ENCODE assay signal across 20 cellular contexts in genomic region chr1:225418598-225418997, GRCh38. TPM values are rescaled to one million over a fixed set of nuclear protein-coding genes. Genes with fewer than 3 reads are reported as not detected.
A peak's percentile ranks its signal among the peaks of the same experiment; 100 is the strongest.
DNase-seq lines count a peak whose midpoint lies in the region; ATAC-seq and TF ChIP-seq lines count a peak whose summit lies in the region.
"Had no signal": no experiment of that assay in that cellular context is flagged by ENCODE, and none has a peak within 500 bp of the region (broad histone marks: within the 10 kb centered on the region; RNA-seq: fewer than 3 reads in every experiment).

No MANE protein-coding gene starts in this region.

- no peaks in the 10 kb centered on the region for H3K27me3 ChIP-seq in dorsolateral prefrontal cortex
- H3K27me3 ChIP-seq in vagina: no peaks in the 10 kb centered on the region
- H3K27me3 ChIP-seq: esophagus muscularis mucosa, gastroesophageal sphincter had no signal

- H3K9me3 ChIP-seq in vagina: no peaks in the 10 kb centered on the region
- H3K9me3 ChIP-seq: esophagus muscularis mucosa, gastroesophageal sphincter had no signal

- no peaks in the 10 kb centered on the region for H3K9me3 Mint-ChIP-seq in natural killer cell
- no peaks in the 10 kb centered on the region for H3K9me3 Mint-ChIP-seq in natural killer cell treated with Interleukin-12 subunit alpha and Interleukin-12 subunit beta and Interleukin-15 and Interleukin-18, amount 100 ng/mL, for 72 hours
- no peaks in the 10 kb centered on the region for H3K9me3 Mint-ChIP-seq in activated T-helper 1 cell treated with anti-CD3 and anti-CD28 coated beads, Interleukin-12 subunit alpha, Interleukin-12 subunit beta, Interleukin-2, Interleukin-4 antibody, amounts not matched to agents 30 ng/mL and 10 ng/mL and 1 ng/mL, durations not matched to agents 14 hours and 24 hours and 36 hours
- H3K9me3 Mint-ChIP-seq in mesothelial cell of epicardium: no peaks in the 10 kb centered on the region
- H3K9me3 Mint-ChIP-seq: activated naive CD8-positive, alpha-beta T cell treated with anti-CD3 and anti-CD28 coated beads, Interleukin-2, amount 10 ng/mL, durations not matched to agents 7 days and 5 days; effector memory CD8-positive, alpha-beta T cell; HFFc6; naive B cell had no signal

- H3K4me1 ChIP-seq in vagina: peaks cover 10% of the 10 kb centered on the region

- peaks cover 0 to 54% of the 10 kb centered on the region in 2 donors for H3K36me3 ChIP-seq in vagina

- H3K4me3 ChIP-seq in dorsolateral prefrontal cortex (no peak overlapping the region), vagina (no peak overlapping the region)
- H3K4me3 ChIP-seq: esophagus muscularis mucosa, gastroesophageal sphincter, SK-N-MC had no signal

- no peak for DNase-seq in natural killer cell
- DNase-seq in natural killer cell treated with Interleukin-12 subunit alpha and Interleukin-12 subunit beta and Interleukin-15 and Interleukin-18, amount 100 ng/mL, for 72 hours (ENCODE audit: low spot score): no peak
- DNase-seq in activated T-helper 1 cell treated with anti-CD3 and anti-CD28 coated beads, Interleukin-12 subunit alpha, Interleukin-12 subunit beta, Interleukin-2, Interleukin-4 antibody, amounts not matched to agents 30 ng/mL and 10 ng/mL and 1 ng/mL, durations not matched to agents 14 hours and 24 hours and 36 hours (ENCODE audit: low spot score): no peak
- no peak for DNase-seq in mesothelial cell of epicardium (ENCODE audit: low spot score in 2 of 2, unreplicated experiment in 2 of 2)
- DNase-seq in dorsolateral prefrontal cortex: no peak
- no peak for DNase-seq in AML-193 (lab: John Stamatoyannopoulos, UW)
- DNase-seq in vagina (ENCODE audit: extremely low spot score in 2 of 2): no peak
- DNase-seq: activated CD4-positive, CD25-positive, alpha-beta regulatory T cell; activated naive CD8-positive, alpha-beta T cell treated with anti-CD3 and anti-CD28 coated beads, Interleukin-2, amount 10 ng/mL, durations not matched to agents 7 days and 5 days; effector memory CD8-positive, alpha-beta T cell; GF-D8; HFFc6; kidney; naive B cell; NCI-H187 had no signal

- intact Hi-C loops in natural killer cell (cut with micrococcal nuclease): no loop called here
- intact Hi-C loops in activated T-helper 1 cell treated with anti-CD3 and anti-CD28 coated beads, Interleukin-12 subunit alpha, Interleukin-12 subunit beta, Interleukin-2, Interleukin-4 antibody, amounts not matched to agents 30 ng/mL and 10 ng/mL and 1 ng/mL, durations not matched to agents 14 hours and 24 hours and 36 hours (cut with micrococcal nuclease): loop anchor here (1.0 kb wide), 1 partner anchor 8 kb away; no protein-coding TSS in a partner anchor
- intact Hi-C loops in dorsolateral prefrontal cortex (cut with DNase I): no loop called here
- intact Hi-C loops in vagina (cut with DNase I): no loop called here

- no peak overlapping the region for H3K27ac ChIP-seq in dorsolateral prefrontal cortex
- no peak overlapping the region for H3K27ac ChIP-seq in vagina
- H3K27ac ChIP-seq: esophagus muscularis mucosa, gastroesophageal sphincter, KMS-11, SK-N-MC had no signal

- H3K27me3 Mint-ChIP-seq in natural killer cell (ENCODE audit: low read depth in 2 of 2) (no peaks in the 10 kb centered on the region), mesothelial cell of epicardium (ENCODE audit: low read depth) (no peaks in the 10 kb centered on the region)
- no peaks in the 10 kb centered on the region for H3K27me3 Mint-ChIP-seq in natural killer cell treated with Interleukin-12 subunit alpha and Interleukin-12 subunit beta and Interleukin-15 and Interleukin-18, amount 100 ng/mL, for 72 hours
- H3K27me3 Mint-ChIP-seq in activated T-helper 1 cell treated with anti-CD3 and anti-CD28 coated beads, Interleukin-12 subunit alpha, Interleukin-12 subunit beta, Interleukin-2, Interleukin-4 antibody, amounts not matched to agents 30 ng/mL and 10 ng/mL and 1 ng/mL, durations not matched to agents 14 hours and 24 hours and 36 hours (ENCODE audit: insufficient read depth): no peaks in the 10 kb centered on the region
- H3K27me3 Mint-ChIP-seq: activated naive CD8-positive, alpha-beta T cell treated with anti-CD3 and anti-CD28 coated beads, Interleukin-2, amount 10 ng/mL, durations not matched to agents 7 days and 5 days; effector memory CD8-positive, alpha-beta T cell; naive B cell had no signal

- TF ChIP-seq CTCF in natural killer cell (IDR thresholded peaks at IDR 0.05) (no peak), mesothelial cell of epicardium (IDR thresholded peaks at IDR 0.05; ENCODE audit: unreplicated experiment) (no peak), dorsolateral prefrontal cortex (IDR thresholded peaks at IDR 0.05 in 54 of 56, conservative IDR thresholded peaks at IDR 0.05 in 2 of 56; ENCODE audit: low read depth in 1 of 56, partially characterized antibody in 56 of 56) (no peak), vagina (IDR thresholded peaks at IDR 0.05) (no peak)

- peak overlapping the region; percentile 30 to 35 for H3K27ac Mint-ChIP-seq in natural killer cell
- no peak overlapping the region for H3K27ac Mint-ChIP-seq in natural killer cell treated with Interleukin-12 subunit alpha and Interleukin-12 subunit beta and Interleukin-15 and Interleukin-18, amount 100 ng/mL, for 72 hours
- H3K27ac Mint-ChIP-seq in activated T-helper 1 cell treated with anti-CD3 and anti-CD28 coated beads, Interleukin-12 subunit alpha, Interleukin-12 subunit beta, Interleukin-2, Interleukin-4 antibody, amounts not matched to agents 30 ng/mL and 10 ng/mL and 1 ng/mL, durations not matched to agents 14 hours and 24 hours and 36 hours: peak overlapping the region; percentile 11
- H3K27ac Mint-ChIP-seq in mesothelial cell of epicardium: peak overlapping the region; percentile 79
- H3K27ac Mint-ChIP-seq: activated naive CD8-positive, alpha-beta T cell treated with anti-CD3 and anti-CD28 coated beads, Interleukin-2, amount 10 ng/mL, durations not matched to agents 7 days and 5 days; HFFc6 had no signal

- H3K4me1 Mint-ChIP-seq in natural killer cell (peaks cover 36 to 46% of the 10 kb centered on the region in 2 donors), mesothelial cell of epicardium (peaks cover 19% of the 10 kb centered on the region)
- H3K4me1 Mint-ChIP-seq in natural killer cell treated with Interleukin-12 subunit alpha and Interleukin-12 subunit beta and Interleukin-15 and Interleukin-18, amount 100 ng/mL, for 72 hours (ENCODE audit: low read depth in 2 of 2): peaks cover 26 to 27% of the 10 kb centered on the region in 2 donors
- H3K4me1 Mint-ChIP-seq in activated T-helper 1 cell treated with anti-CD3 and anti-CD28 coated beads, Interleukin-12 subunit alpha, Interleukin-12 subunit beta, Interleukin-2, Interleukin-4 antibody, amounts not matched to agents 30 ng/mL and 10 ng/mL and 1 ng/mL, durations not matched to agents 14 hours and 24 hours and 36 hours (ENCODE audit: low read depth): peaks cover 39% of the 10 kb centered on the region

- H3K36me3 Mint-ChIP-seq in natural killer cell (peaks cover 12% of the 10 kb centered on the region), mesothelial cell of epicardium (peaks cover 30% of the 10 kb centered on the region)
- peaks cover 32% of the 10 kb centered on the region for H3K36me3 Mint-ChIP-seq in natural killer cell treated with Interleukin-12 subunit alpha and Interleukin-12 subunit beta and Interleukin-15 and Interleukin-18, amount 100 ng/mL, for 72 hours
- H3K36me3 Mint-ChIP-seq in activated T-helper 1 cell treated with anti-CD3 and anti-CD28 coated beads, Interleukin-12 subunit alpha, Interleukin-12 subunit beta, Interleukin-2, Interleukin-4 antibody, amounts not matched to agents 30 ng/mL and 10 ng/mL and 1 ng/mL, durations not matched to agents 14 hours and 24 hours and 36 hours (ENCODE audit: low read depth): peaks cover 52% of the 10 kb centered on the region

- no peak for TF ChIP-seq POLR2A in vagina (IDR thresholded peaks at IDR 0.05)

- H3K4me3 Mint-ChIP-seq in natural killer cell (no peak overlapping the region), mesothelial cell of epicardium (no peak overlapping the region)
- H3K4me3 Mint-ChIP-seq in natural killer cell treated with Interleukin-12 subunit alpha and Interleukin-12 subunit beta and Interleukin-15 and Interleukin-18, amount 100 ng/mL, for 72 hours: no peak overlapping the region
- H3K4me3 Mint-ChIP-seq in activated T-helper 1 cell treated with anti-CD3 and anti-CD28 coated beads, Interleukin-12 subunit alpha, Interleukin-12 subunit beta, Interleukin-2, Interleukin-4 antibody, amounts not matched to agents 30 ng/mL and 10 ng/mL and 1 ng/mL, durations not matched to agents 14 hours and 24 hours and 36 hours: no peak overlapping the region
- H3K4me3 Mint-ChIP-seq: activated naive CD8-positive, alpha-beta T cell treated with anti-CD3 and anti-CD28 coated beads, Interleukin-2, amount 10 ng/mL, durations not matched to agents 7 days and 5 days; effector memory CD8-positive, alpha-beta T cell; HFFc6; naive B cell had no signal

- ATAC-seq in natural killer cell (no peak), HG03457 (IDR thresholded peaks at IDR 0.05; ENCODE audit: unreplicated experiment) (no peak)
- no peak for ATAC-seq in natural killer cell treated with Interleukin-12 subunit alpha and Interleukin-12 subunit beta and Interleukin-15 and Interleukin-18, amount 100 ng/mL, for 72 hours
- ATAC-seq: effector memory CD8-positive, alpha-beta T cell; gastroesophageal sphincter had no signal

RNA-seq across cellular contexts. Expression of gene LBR, which starts 9.2 kb away (rescaled TPM):
- total RNA-seq in natural killer cell (100 to 1,000 TPM; 161 to 179 (median 178) TPM), mesothelial cell of epicardium (67.5 to 73.4 TPM (median 70.0 TPM) in 3 replicates), dorsolateral prefrontal cortex (10 to 100 TPM; 14.6 to 57.5 (median 26.2) TPM), vagina (41.5 TPM)
- total RNA-seq in natural killer cell treated with Interleukin-12 subunit alpha and Interleukin-12 subunit beta and Interleukin-15 and Interleukin-18, amount 100 ng/mL, for 72 hours: 100 to 1,000 TPM; 127 to 173 TPM
- 176 TPM in 2 replicates for total RNA-seq in activated T-helper 1 cell treated with anti-CD3 and anti-CD28 coated beads, Interleukin-12 subunit alpha, Interleukin-12 subunit beta, Interleukin-2, Interleukin-4 antibody, amounts not matched to agents 30 ng/mL and 10 ng/mL and 1 ng/mL, durations not matched to agents 14 hours and 24 hours and 36 hours

Comparison
In these comparisons a context has a peak if more than half of its experiments do, and no peak if none do; other contexts are left out.
1. H3K27ac Mint-ChIP-seq: peak in natural killer cell (2 of 2), activated T-helper 1 cell treated with anti-CD3 and anti-CD28 coated beads, Interleukin-12 subunit alpha, Interleukin-12 subunit beta, Interleukin-2, Interleukin-4 antibody, amounts not matched to agents 30 ng/mL and 10 ng/mL and 1 ng/mL, durations not matched to agents 14 hours and 24 hours and 36 hours (single experiment) and mesothelial cell of epicardium (single experiment); none in natural killer cell treated with Interleukin-12 subunit alpha and Interleukin-12 subunit beta and Interleukin-15 and Interleukin-18, amount 100 ng/mL, for 72 hours (0 of 2).